In the genomic region with DNA sequence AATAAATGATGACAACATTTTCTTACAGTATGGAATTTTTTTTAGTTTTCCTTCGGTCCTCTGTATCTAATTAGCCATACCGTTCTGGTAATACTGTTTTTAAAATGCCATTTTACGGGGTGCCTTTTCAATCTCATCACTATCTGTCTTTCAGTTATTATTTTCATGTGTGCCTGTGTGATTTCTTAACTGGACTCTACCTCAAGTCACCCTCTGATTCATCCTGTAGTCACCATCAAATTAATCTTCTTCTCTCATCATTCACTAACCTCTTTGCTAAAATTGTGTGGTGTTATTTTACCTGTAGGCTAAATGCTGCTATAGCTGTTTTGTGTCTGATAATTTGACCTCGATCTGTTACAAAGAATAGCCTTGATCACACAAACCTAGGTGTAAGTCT, we compare ENCODE assay signal across 1 cellular context.
TF ChIP-seq lines count a peak whose summit lies in the region.

No MANE protein-coding gene starts in this region.

TF ChIP-seq in K562, 482 proteins besides CTCF, POLR2A, EP300 and RAD21:
- TF ChIP-seq FOSL1 (tag; conservative IDR thresholded peaks at IDR 0.05) = peak; percentile 35; the same call in 1 of the 2 replicates
- no peak for TF ChIP-seq RBM34 (IDR thresholded peaks at IDR 0.05; ENCODE audit: borderline replicate concordance, insufficient read depth, low read length)
